Comparison of ENCODE assay signal across 1 cellular context in genomic region chr5:181189363-181189961, GRCh38.
TF ChIP-seq lines count a peak whose summit lies in the region.

No MANE protein-coding gene starts in this region.

TF ChIP-seq in HCT116, 20 proteins besides CTCF, POLR2A, EP300 and RAD21 (continued from another document):
- TF ChIP-seq EGR1 (IDR thresholded peaks at IDR 0.05; ENCODE audit: low read depth) = no peak
- TF ChIP-seq JUND (IDR thresholded peaks at IDR 0.05) = no peak
